Comparison of ENCODE assay signal across 8 cellular contexts in the genomic region with DNA sequence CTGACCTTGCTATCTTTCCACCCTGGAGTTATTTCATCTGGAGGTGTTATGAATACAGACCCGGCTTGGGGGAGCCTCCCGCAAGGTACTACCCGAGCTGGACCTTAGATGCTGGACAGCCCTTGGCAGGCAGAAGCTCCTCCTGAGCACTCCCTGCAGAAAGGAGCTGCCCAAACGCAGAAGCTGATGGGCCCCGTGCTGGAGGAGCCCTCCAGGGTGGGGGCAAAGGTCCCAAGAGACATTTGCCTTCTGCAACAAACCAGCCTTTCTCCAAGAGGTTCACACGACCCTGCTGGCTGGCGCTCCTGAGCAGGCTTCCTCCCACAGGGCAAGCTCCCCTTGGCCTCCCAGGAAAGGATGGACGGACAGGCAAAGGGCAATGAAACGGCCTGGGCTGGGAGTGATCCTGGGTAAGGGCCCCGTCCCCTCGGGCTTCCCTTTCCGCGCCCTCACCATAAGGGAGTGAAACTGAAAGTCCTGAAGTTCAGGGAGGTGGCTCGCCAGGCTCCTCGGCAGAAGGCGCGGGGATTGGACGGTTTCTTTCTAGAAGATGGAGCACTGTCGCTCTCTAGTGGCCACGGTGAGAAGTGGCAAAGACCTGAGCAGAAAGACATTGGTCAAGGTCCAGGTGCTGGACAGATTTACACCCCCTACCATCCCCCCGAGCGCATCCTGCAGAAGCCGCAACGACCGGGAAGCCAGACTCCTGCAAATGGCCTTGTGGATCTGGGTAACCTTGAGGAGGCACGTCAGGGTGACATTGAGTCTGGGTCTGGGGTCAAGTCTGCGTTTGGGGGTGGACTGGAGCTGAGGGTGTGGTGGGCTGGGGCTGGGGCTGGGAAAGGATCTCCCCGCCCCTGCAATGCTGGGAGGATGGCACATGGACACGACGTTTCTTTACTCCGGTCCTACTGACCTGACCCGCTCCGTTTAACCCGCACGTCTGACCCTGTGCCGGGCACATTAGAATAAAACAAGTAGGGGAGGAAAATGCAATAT. TPM values are rescaled to one million over a fixed set of nuclear protein-coding genes. Genes with fewer than 3 reads are reported as not detected.
A peak's percentile ranks its signal among the peaks of the same experiment; 100 is the strongest.
DNase-seq lines count a peak whose midpoint lies in the region; ATAC-seq, FAIRE-seq and TF ChIP-seq lines count a peak whose summit lies in the region.

No MANE protein-coding gene starts in this region.

- H3K27ac ChIP-seq in pancreas: peak overlapping the region in 2 of 4 donors; percentile 24 to 55
- H3K27ac ChIP-seq in tibial artery: peak overlapping the region; percentile 69 to 77

- H3K9me3 Mint-ChIP-seq in activated naive CD8-positive, alpha-beta T cell treated with anti-CD3 and anti-CD28 coated beads for 36 hours: no peaks in the 10 kb centered on the region

- peaks cover 5% of the 10 kb centered on the region for H3K4me1 Mint-ChIP-seq in activated naive CD8-positive, alpha-beta T cell treated with anti-CD3 and anti-CD28 coated beads for 36 hours

- H3K9me3 ChIP-seq in pancreas (no peaks in the 10 kb centered on the region), tibial artery (no peaks in the 10 kb centered on the region)

- DNase-seq in HCEC 1CT: peak; percentile 78
- DNase-seq in NAMALWA (ENCODE audit: low spot score): peak; percentile 93
- peak; percentile 84 for DNase-seq in SKM-1 (lab: John Stamatoyannopoulos, UW; ENCODE audit: unreplicated experiment)
- DNase-seq in activated naive CD8-positive, alpha-beta T cell treated with anti-CD3 and anti-CD28 coated beads for 36 hours: peak; percentile 81
- peak; percentile 92 for DNase-seq in Right ventricle myocardium superior
- peak; percentile 84 to 95 (median 90) for DNase-seq in pancreas
- peak; percentile 89 to 93 for DNase-seq in tibial artery

- peak overlapping the region; percentile 80 for H3K4me3 Mint-ChIP-seq in activated naive CD8-positive, alpha-beta T cell treated with anti-CD3 and anti-CD28 coated beads for 36 hours

- FAIRE-seq in G401.6 (lab: Jason Lieb, UNC) (peak; percentile 93), pancreas (lab: Jason Lieb, UNC) (peak; percentile 60)

- H3K36me3 ChIP-seq in pancreas (no peaks in the 10 kb centered on the region), tibial artery (no peaks in the 10 kb centered on the region)

- H3K27me3 ChIP-seq in pancreas (no peaks in the 10 kb centered on the region), tibial artery (peaks cover 0 to 3% of the 10 kb centered on the region in 2 donors)

- H3K4me1 ChIP-seq in pancreas (peaks cover 0 to 13% (median 5%) of the 10 kb centered on the region in 3 donors), tibial artery (peaks cover 0 to 48% (median 45%) of the 10 kb centered on the region in 4 donors)

- ATAC-seq in Right ventricle myocardium superior (ENCODE audit: poor library complexity) (peak; percentile 74), pancreas (peak; percentile 89 to 97 (median 96))

- peak; percentile 81 to 89 (median 85) for TF ChIP-seq CTCF in pancreas (IDR thresholded peaks at IDR 0.05)
- TF ChIP-seq CTCF in tibial artery (IDR thresholded peaks at IDR 0.05): peak; percentile 88 to 94

- H3K27ac Mint-ChIP-seq in activated naive CD8-positive, alpha-beta T cell treated with anti-CD3 and anti-CD28 coated beads for 36 hours: peak overlapping the region; percentile 83

- peaks cover 17% of the 10 kb centered on the region for H3K27me3 Mint-ChIP-seq in activated naive CD8-positive, alpha-beta T cell treated with anti-CD3 and anti-CD28 coated beads for 36 hours

- H3K4me3 ChIP-seq in pancreas (peak overlapping the region; percentile 38 to 65 (median 50)), tibial artery (peak overlapping the region; percentile 54 to 66)

- intact Hi-C loops in Right ventricle myocardium superior (cut with DNase I) (loop anchor here (1.0 to 10.0 kb wide), 2 partner anchors 113 to 218 kb away; no protein-coding TSS in a partner anchor), pancreas (cut with DNase I) (loop anchor here in 2 of 3 donors (2.0 to 5.0 kb wide), 2 partner anchors 217 to 220 kb away; no protein-coding TSS in a partner anchor), tibial artery (cut with DNase I; ENCODE audit: low total_unique reads) (loop anchor here (2.0 to 5.0 kb wide), 2 partner anchors 55 to 219 kb away; partner anchors contain the start of gene NEURL1B)

- 14 to 15% methylated on average over 36 of the region's 36 CpGs for WGBS in pancreas, 2 donors

- H3K36me3 Mint-ChIP-seq in activated naive CD8-positive, alpha-beta T cell treated with anti-CD3 and anti-CD28 coated beads for 36 hours: no peaks in the 10 kb centered on the region

RNA-seq across cellular contexts. Expression of gene NEURL1B, which starts 56.4 kb away (rescaled TPM):
- under 1 TPM; 0.10 TPM for total RNA-seq in activated naive CD8-positive, alpha-beta T cell treated with anti-CD3 and anti-CD28 coated beads for 36 hours
- total RNA-seq in Right ventricle myocardium superior: 28.8 TPM
- 1 to 10 TPM; 2.8 to 7.8 (median 4.2) TPM for total RNA-seq in pancreas
- 1 to 10 TPM; 3.4 to 4.5 TPM for polyA plus RNA-seq in pancreas
